In genomic region chr1:228664399-228664914, GRCh38 we compare ENCODE assay signal across 8 cellular contexts.
DNase-seq lines count a peak whose midpoint lies in the region; ATAC-seq, FAIRE-seq and TF ChIP-seq lines count a peak whose summit lies in the region.

No MANE protein-coding gene starts in this region.

- intact Hi-C loops in posterior vena cava (cut with DNase I): loop anchor here (5.0 to 10.0 kb wide), 3 partner anchors 493 to 820 kb away; no protein-coding TSS in a partner anchor

- peak; percentile 93 for TF ChIP-seq CTCF in glutamatergic neuron (IDR thresholded peaks at IDR 0.05; ENCODE audit: partially characterized antibody, unreplicated experiment)

- DNase-seq in ELR (ENCODE audit: low read depth): peak; percentile 71
- DNase-seq in NAMALWA (ENCODE audit: low spot score): peak; percentile 81
- peak; percentile 87 for DNase-seq in SK-MEL-5 (ENCODE audit: low read depth, low spot score)
- DNase-seq in activated naive CD4-positive, alpha-beta T cell treated with Interleukin-2 at 50 U/mL for 16 hours: peak; percentile 78
- DNase-seq in glutamatergic neuron: peak; percentile 83
- peak; percentile 88 for DNase-seq in posterior vena cava (ENCODE audit: low spot score)
- peak; percentile 74 for DNase-seq in urothelium cell line (ENCODE audit: low spot score)

- H3K4me3 Mint-ChIP-seq in glutamatergic neuron (ENCODE audit: unreplicated experiment): no peak overlapping the region

- peaks cover 3% of the 10 kb centered on the region for H3K9me3 Mint-ChIP-seq in glutamatergic neuron (ENCODE audit: unreplicated experiment)

- H3K27ac Mint-ChIP-seq in glutamatergic neuron (ENCODE audit: unreplicated experiment): no peak overlapping the region

- no peak for ATAC-seq in GM18861 (IDR thresholded peaks at IDR 0.05; ENCODE audit: unreplicated experiment)

- H3K36me3 Mint-ChIP-seq in glutamatergic neuron (ENCODE audit: unreplicated experiment): no peaks in the 10 kb centered on the region

- H3K27me3 Mint-ChIP-seq in glutamatergic neuron (ENCODE audit: unreplicated experiment): peaks cover 1% of the 10 kb centered on the region

- H3K4me1 Mint-ChIP-seq in glutamatergic neuron (ENCODE audit: low read depth, unreplicated experiment): peaks cover 3% of the 10 kb centered on the region

- in situ Hi-C loops in SK-MEL-5 (cut with HindIII; ENCODE audit: low pct_unique_long_range_greater_than_20kb, low sequenced_read_pairs): no loop called here

- FAIRE-seq in urothelium cell line (lab: Jason Lieb, UNC): no peak
